ENCODE assay signal across 18 cellular contexts in the genomic region with DNA sequence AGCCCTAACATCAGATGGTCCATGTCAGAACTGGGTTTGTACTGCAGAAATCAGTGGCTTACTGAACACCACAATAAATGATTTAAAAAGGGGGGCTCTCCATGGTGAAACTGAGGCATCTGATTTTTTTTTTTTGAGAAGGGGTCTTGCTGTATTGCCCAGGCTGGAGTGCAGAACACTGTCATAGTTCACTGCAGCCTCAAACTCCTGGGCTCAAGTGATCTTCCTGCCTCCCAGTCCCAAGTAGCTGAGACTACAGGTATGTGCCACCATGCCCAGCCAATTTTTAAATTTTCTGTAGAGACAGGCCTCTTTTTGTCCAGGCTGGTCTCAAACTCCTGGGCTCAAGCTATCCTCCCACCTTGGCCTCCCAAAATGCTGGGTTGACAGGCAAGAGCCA. TPM values are rescaled to one million over a fixed set of nuclear protein-coding genes. Genes with fewer than 3 reads are reported as not detected.
"Had no signal": no experiment of that assay in that cellular context is flagged by ENCODE, and none has a peak within 500 bp of the region (broad histone marks: within the 10 kb centered on the region; RNA-seq: fewer than 3 reads in every experiment).

No MANE protein-coding gene starts in this region.

- H3K4me1 ChIP-seq: parathyroid adenoma had no signal

- H3K36me3 Mint-ChIP-seq: activated naive CD8-positive, alpha-beta T cell; natural killer cell treated with Interleukin-12 subunit alpha and Interleukin-12 subunit beta and Interleukin-15 and Interleukin-18, amount 100 ng/mL, for 72 hours had no signal

- H3K4me3 Mint-ChIP-seq: activated naive CD8-positive, alpha-beta T cell; endodermal cell; mesothelial cell of epicardium; natural killer cell treated with Interleukin-12 subunit alpha and Interleukin-12 subunit beta and Interleukin-15 and Interleukin-18, amount 100 ng/mL, for 72 hours; stimulated activated memory B cell treated with anti-CD40 and anti-IgM and Interleukin-4, amounts not matched to agents 10 μg/mL and 1 μg/mL and 100 μg/mL, for 72 hours had no signal

- DNase-seq: activated CD4-positive, alpha-beta T cell treated with anti-CD3 and anti-CD28 coated beads, Interleukin-2, amount 50 U/mL, for 48 hours; amniotic stem cell; endodermal cell; stimulated activated CD4-positive, alpha-beta T cell treated with anti-CD3 and anti-CD28 coated beads, Interleukin-15, amount 100 ng/mL, for 24 hours; stimulated activated CD4-positive, alpha-beta T cell treated with anti-CD3 and anti-CD28 coated beads, Interleukin-4, amount 100 ng/mL, for 24 hours had no signal

- H3K27me3 Mint-ChIP-seq: activated naive CD8-positive, alpha-beta T cell; natural killer cell treated with Interleukin-12 subunit alpha and Interleukin-12 subunit beta and Interleukin-15 and Interleukin-18, amount 100 ng/mL, for 72 hours; stimulated activated memory B cell treated with anti-CD40 and anti-IgM and Interleukin-4, amounts not matched to agents 10 μg/mL and 1 μg/mL and 100 μg/mL, for 72 hours had no signal

- H3K27me3 ChIP-seq: neutrophil, testis, upper lobe of left lung had no signal

- H3K27ac ChIP-seq: epithelial cell of prostate, neutrophil, parathyroid adenoma, testis had no signal

- FAIRE-seq: keratinocyte had no signal

- H3K9ac ChIP-seq: parathyroid adenoma had no signal

- H3K27ac Mint-ChIP-seq: activated naive CD8-positive, alpha-beta T cell; endodermal cell; mesothelial cell of epicardium; natural killer cell treated with Interleukin-12 subunit alpha and Interleukin-12 subunit beta and Interleukin-15 and Interleukin-18, amount 100 ng/mL, for 72 hours; stimulated activated memory B cell treated with anti-CD40 and anti-IgM and Interleukin-4, amounts not matched to agents 10 μg/mL and 1 μg/mL and 100 μg/mL, for 72 hours had no signal

- H2AFZ ChIP-seq: parathyroid adenoma had no signal

- H3K4me1 Mint-ChIP-seq: endodermal cell; mesothelial cell of epicardium; stimulated activated memory B cell treated with anti-CD40 and anti-IgM and Interleukin-4, amounts not matched to agents 10 μg/mL and 1 μg/mL and 100 μg/mL, for 72 hours had no signal

- H3K9me3 Mint-ChIP-seq: endodermal cell; mesothelial cell of epicardium; natural killer cell treated with Interleukin-12 subunit alpha and Interleukin-12 subunit beta and Interleukin-15 and Interleukin-18, amount 100 ng/mL, for 72 hours; stimulated activated memory B cell treated with anti-CD40 and anti-IgM and Interleukin-4, amounts not matched to agents 10 μg/mL and 1 μg/mL and 100 μg/mL, for 72 hours had no signal

- H3K9me3 ChIP-seq: neutrophil, testis, upper lobe of left lung had no signal

- H3K4me3 ChIP-seq: lung, skin epidermis, testis, upper lobe of left lung had no signal

- ATAC-seq: natural killer cell treated with Interleukin-12 subunit alpha and Interleukin-12 subunit beta and Interleukin-15 and Interleukin-18, amount 100 ng/mL, for 72 hours; stimulated activated memory B cell treated with anti-CD40 and anti-IgM and Interleukin-4, amounts not matched to agents 10 μg/mL and 1 μg/mL and 100 μg/mL, for 72 hours had no signal

RNA-seq across cellular contexts. Expression of gene RFLNA, which starts 57.4 kb away (rescaled TPM):
- total RNA-seq: natural killer cell treated with Interleukin-12 subunit alpha and Interleukin-12 subunit beta and Interleukin-15 and Interleukin-18, amount 100 ng/mL, for 72 hours; T-helper 2 cell treated with Interferon-gamma antibody and Interleukin-4, amounts not matched to agents 100 ng/mL and 5 ng/mL, for 36 hours had no signal
